ENCODE assay signal across 27 cellular contexts in the genomic region with DNA sequence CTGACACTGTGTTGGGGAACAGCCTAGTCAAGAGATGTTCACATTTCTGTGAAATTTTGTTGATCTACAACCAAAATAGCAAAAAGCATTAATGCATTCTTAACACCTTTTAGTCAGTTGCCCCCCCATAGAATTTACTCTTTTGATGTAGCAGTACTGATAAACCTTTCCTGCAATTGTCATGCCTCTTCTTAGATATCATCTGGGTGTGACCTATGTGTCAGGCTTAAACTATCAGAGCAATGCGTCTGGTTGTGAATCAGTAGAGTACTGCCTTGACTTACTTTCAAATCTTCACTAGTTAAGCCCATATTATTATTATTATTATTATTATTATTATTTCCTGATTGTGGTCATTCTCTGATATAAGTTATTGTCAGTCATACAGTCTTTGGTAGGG.
A peak's percentile ranks its signal among the peaks of the same experiment; 100 is the strongest.
DNase-seq lines count a peak whose midpoint lies in the region; ATAC-seq and TF ChIP-seq lines count a peak whose summit lies in the region.
"Had no signal": no experiment of that assay in that cellular context is flagged by ENCODE, and none has a peak within 500 bp of the region (broad histone marks: within the 10 kb centered on the region; RNA-seq: fewer than 3 reads in every experiment).

No MANE protein-coding gene starts in this region.

- intact Hi-C loops in OCI-LY7 (cut with micrococcal nuclease; ENCODE audit: unreplicated experiment): no loop called here

- POLR2A ChIA-PET in OCI-LY7 (lab: Charles Lee): no interaction called here

- no TSS peak for BruUV-seq in OCI-LY7 (replicated peaks; lab: Mats Ljungman, UMichigan)

- no peaks in the 10 kb centered on the region for H4K20me1 ChIP-seq in OCI-LY7 (ENCODE audit: insufficient read depth, low read length)

- H3K4me1 ChIP-seq in RWPE2 (ENCODE audit: insufficient read depth, poor library complexity, severe bottlenecking): peaks cover 13% of the 10 kb centered on the region
- H3K4me1 ChIP-seq in foreskin keratinocyte: peaks cover 34% of the 10 kb centered on the region
- no peaks in the 10 kb centered on the region for H3K4me1 ChIP-seq in OCI-LY7 (ENCODE audit: insufficient read depth, low read length, poor library complexity, severe bottlenecking)
- H3K4me1 ChIP-seq: breast epithelium, right lobe of liver had no signal

- CTCF ChIA-PET in OCI-LY7 (lab: Charles Lee; ENCODE audit: unreplicated experiment): no interaction called here

- TF ChIP-seq CTCF in RWPE2 (IDR thresholded peaks at IDR 0.05; ENCODE audit: poor library complexity, severe bottlenecking) (no peak), foreskin keratinocyte (conservative IDR thresholded peaks at IDR 0.05) (no peak), OCI-LY7 (conservative IDR thresholded peaks at IDR 0.05; ENCODE audit: low read length) (no peak)

- DNase-seq in HPDE6-E6E7 (ENCODE audit: extremely low spot score) (peak; percentile 13), RWPE2 (ENCODE audit: low spot score) (no peak), foreskin keratinocyte (peak; percentile 42 to 75), NCI-H1048 (lab: John Stamatoyannopoulos, UW) (no peak), OCI-LY7 (ENCODE audit: low spot score) (no peak), NCI-H1092 treated with DMSO at 0.1 percent for 48 hours (lab: John Stamatoyannopoulos, UW) (no peak)
- DNase-seq: activated CD4-positive, alpha-beta memory T cell treated with anti-CD3 and anti-CD28 coated beads for 36 hours; activated CD8-positive, alpha-beta memory T cell treated with anti-CD3 and anti-CD28 coated beads, Interleukin-2, amount 50 U/mL, for 4 hours; activated naive CD4-positive, alpha-beta T cell treated with anti-CD3 and anti-CD28 coated beads, Interleukin-2, amount 50 U/mL, for 16 hours; amygdala; CD4-positive, CD25-positive, alpha-beta regulatory T cell; effector CD8-positive, alpha-beta T cell; GOT3; heart left ventricle; left colon; NCI-H1436 treated with DMSO at 0.1 percent for 48 hours; NCI-H2107; NCI-H510A treated with DMSO at 0.1 percent for 48 hours; NK-92 treated with Interleukin-12 subunit alpha and Interleukin-12 subunit beta, amount 100 ng/mL, for 24 hours; right lobe of liver; stimulated activated CD4-positive, alpha-beta T cell treated with anti-CD3 and anti-CD28 coated beads, Interleukin-4, amount 100 ng/mL, for 24 hours had no signal

- H2AFZ ChIP-seq in OCI-LY7 (ENCODE audit: low read length): no peak overlapping the region

- H3K27me3 ChIP-seq in RWPE2 (ENCODE audit: insufficient read depth, poor library complexity, severe bottlenecking): no peaks in the 10 kb centered on the region
- H3K27me3 ChIP-seq in foreskin keratinocyte: no peaks in the 10 kb centered on the region
- H3K27me3 ChIP-seq: breast epithelium, neutrophil, right lobe of liver had no signal

- no peaks in the 10 kb centered on the region for H3K9me3 ChIP-seq in RWPE2 (ENCODE audit: severe bottlenecking)
- no peaks in the 10 kb centered on the region for H3K9me3 ChIP-seq in OCI-LY7 (ENCODE audit: low read length)
- H3K9me3 ChIP-seq: breast epithelium, heart left ventricle, neutrophil, right lobe of liver had no signal

- H3K9me2 ChIP-seq in OCI-LY7 (ENCODE audit: insufficient read depth, low read length): no peaks in the 10 kb centered on the region

- no peaks in the 10 kb centered on the region for H3K79me2 ChIP-seq in OCI-LY7 (ENCODE audit: insufficient read depth, low read depth, low read length)

- H3K36me3 ChIP-seq in RWPE2 (ENCODE audit: low read depth) (no peaks in the 10 kb centered on the region), OCI-LY7 (ENCODE audit: insufficient read depth, low read length) (no peaks in the 10 kb centered on the region)
- H3K36me3 ChIP-seq: breast epithelium, heart left ventricle, neutrophil, right lobe of liver had no signal

- no peak overlapping the region for H3K4me3 ChIP-seq in RWPE2 (ENCODE audit: severe bottlenecking)
- H3K4me3 ChIP-seq in OCI-LY7 (ENCODE audit: low read depth, low read length, poor library complexity, severe bottlenecking): no peak overlapping the region
- H3K4me3 ChIP-seq: breast epithelium, heart left ventricle, K562, right lobe of liver had no signal

- H3K27ac ChIP-seq in RWPE2 (ENCODE audit: poor library complexity, severe bottlenecking) (no peak overlapping the region), foreskin keratinocyte (peak overlapping the region; percentile 5), OCI-LY7 (ENCODE audit: low read depth, low read length, poor library complexity, severe bottlenecking) (no peak overlapping the region)
- H3K27ac ChIP-seq: breast epithelium, heart left ventricle, neutrophil, right lobe of liver had no signal

- ATAC-seq in RWPE2 (ENCODE audit: low read depth): peak; percentile 74
- peak; percentile 87 for ATAC-seq in foreskin keratinocyte
- no peak for ATAC-seq in HG03097 (IDR thresholded peaks at IDR 0.05; ENCODE audit: low FRiP score, unreplicated experiment)
- ATAC-seq: heart left ventricle; K562; left colon; Panc1; right lobe of liver; stimulated activated effector memory CD8-positive, alpha-beta T cell treated with anti-CD3 and anti-CD28 coated beads, Interleukin-12 subunit alpha, Interleukin-12 subunit beta, amount 100 ng/mL, for 72 hours had no signal

- no peak overlapping the region for H3K4me2 ChIP-seq in OCI-LY7 (ENCODE audit: low read length)

Comparison
In these comparisons a context has a peak if more than half of its experiments do, and no peak if none do; other contexts are left out.
1. DNase-seq: peak in HPDE6-E6E7 (single experiment) and foreskin keratinocyte (2 of 2); none in RWPE2 (single experiment), NCI-H1048 (single experiment), OCI-LY7 (single experiment) and NCI-H1092 treated with DMSO at 0.1 percent for 48 hours (single experiment).